ENCODE assay signal across 23 cellular contexts in the genomic region with DNA sequence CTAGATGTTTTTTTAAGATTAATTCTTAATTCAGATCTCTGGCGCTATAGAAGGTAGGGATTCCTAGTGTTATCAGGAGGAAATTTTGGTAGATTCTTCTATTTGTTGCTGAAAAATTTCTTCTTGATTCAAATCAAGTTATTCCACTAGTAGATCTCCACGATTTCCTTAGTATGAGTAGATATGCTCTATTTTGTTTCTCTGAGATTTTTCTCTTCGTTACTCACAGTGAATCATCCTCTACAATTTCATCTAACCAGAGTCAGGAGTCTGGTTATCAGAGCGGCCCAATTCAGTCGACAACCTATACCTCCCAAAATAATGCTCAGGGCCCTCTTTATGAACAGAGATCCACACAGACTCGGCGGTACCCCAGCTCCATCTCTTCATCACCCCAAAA. TPM values are rescaled to one million over a fixed set of nuclear protein-coding genes. Genes with fewer than 3 reads are reported as not detected.
DNase-seq lines count a peak whose midpoint lies in the region; ATAC-seq and TF ChIP-seq lines count a peak whose summit lies in the region.
"Had no signal": no experiment of that assay in that cellular context is flagged by ENCODE, and none has a peak within 500 bp of the region (broad histone marks: within the 10 kb centered on the region; RNA-seq: fewer than 3 reads in every experiment).

No MANE protein-coding gene starts in this region.

- no peak overlapping the region for H3K4me3 Mint-ChIP-seq in activated T-cell treated with anti-CD3 and anti-CD28 coated beads, Interleukin-2, amount 50 U/mL, for 24 hours
- no peak overlapping the region for H3K4me3 Mint-ChIP-seq in activated T-cell treated with anti-CD3 and anti-CD28 coated beads, Interleukin-2, amount 50 U/mL, for 4 hours
- H3K4me3 Mint-ChIP-seq in HFFc6 (no peak overlapping the region), endothelial cell (ENCODE audit: unreplicated experiment) (peak overlapping the region; percentile 28)

- no peak overlapping the region for H3K4me3 ChIP-seq in ACC112 (ENCODE audit: low read depth, low read length)
- H3K4me3 ChIP-seq: K562, SJCRH30 had no signal

- peak overlapping the region; percentile 13; the same call in 1 of the 2 replicates for H3K27ac ChIP-seq in ACC112 (ENCODE audit: low read depth, low read length)
- H3K27ac ChIP-seq: C4-2B, SJCRH30 had no signal

- peaks cover 66% of the 10 kb centered on the region for H3K36me3 ChIP-seq in ACC112 (ENCODE audit: insufficient read depth, low read length)

- no peaks in the 10 kb centered on the region for H3K4me1 ChIP-seq in ACC112 (ENCODE audit: control insufficient read depth, insufficient read depth, low read length, unreplicated experiment)
- H3K4me1 ChIP-seq: SJCRH30 had no signal

- ATAC-seq in activated T-cell treated with anti-CD3 and anti-CD28 coated beads, Interleukin-2, amount 50 U/mL, for 4 hours = no peak
- no peak for ATAC-seq in HG03139 (IDR thresholded peaks at IDR 0.05; ENCODE audit: unreplicated experiment)
- ATAC-seq in HG02588 (IDR thresholded peaks at IDR 0.05; ENCODE audit: unreplicated experiment) = no peak
- ATAC-seq: HCT116, K562, Panc1 had no signal

- H3K9me3 Mint-ChIP-seq in activated T-cell treated with anti-CD3 and anti-CD28 coated beads, Interleukin-2, amount 50 U/mL, for 24 hours = no peaks in the 10 kb centered on the region
- H3K9me3 Mint-ChIP-seq in activated T-cell treated with anti-CD3 and anti-CD28 coated beads, Interleukin-2, amount 50 U/mL, for 4 hours = no peaks in the 10 kb centered on the region
- H3K9me3 Mint-ChIP-seq in HFFc6 = no peaks in the 10 kb centered on the region
- no peaks in the 10 kb centered on the region for H3K9me3 Mint-ChIP-seq in endothelial cell (ENCODE audit: unreplicated experiment)

- no peaks in the 10 kb centered on the region for H3K27me3 Mint-ChIP-seq in activated T-cell treated with anti-CD3 and anti-CD28 coated beads, Interleukin-2, amount 50 U/mL, for 24 hours
- H3K27me3 Mint-ChIP-seq in activated T-cell treated with anti-CD3 and anti-CD28 coated beads, Interleukin-2, amount 50 U/mL, for 4 hours (ENCODE audit: low read depth) = no peaks in the 10 kb centered on the region
- H3K27me3 Mint-ChIP-seq in HFFc6 (ENCODE audit: insufficient read depth) (no peaks in the 10 kb centered on the region), endothelial cell (ENCODE audit: unreplicated experiment) (no peaks in the 10 kb centered on the region)

- no peak for DNase-seq in activated T-cell treated with anti-CD3 and anti-CD28 coated beads, Interleukin-2, amount 50 U/mL, for 24 hours
- no peak for DNase-seq in activated T-cell treated with anti-CD3 and anti-CD28 coated beads, Interleukin-2, amount 50 U/mL, for 4 hours
- DNase-seq in HFFc6 (no peak), endothelial cell (ENCODE audit: low spot score) (no peak), KG1 (lab: John Stamatoyannopoulos, UW) (no peak)
- DNase-seq: EL, NCI-H1105, NCI-H1694, NCI-H2081, NCI-H2171, NCI-H345, NCI-H524, NCI-H82, SJCRH30 had no signal

- H3K27me3 ChIP-seq in ACC112 (ENCODE audit: insufficient read depth, low read length) = no peaks in the 10 kb centered on the region
- H3K27me3 ChIP-seq: SJCRH30 had no signal

- no peaks in the 10 kb centered on the region for H3K4me1 Mint-ChIP-seq in activated T-cell treated with anti-CD3 and anti-CD28 coated beads, Interleukin-2, amount 50 U/mL, for 24 hours (ENCODE audit: low read depth)
- no peaks in the 10 kb centered on the region for H3K4me1 Mint-ChIP-seq in activated T-cell treated with anti-CD3 and anti-CD28 coated beads, Interleukin-2, amount 50 U/mL, for 4 hours (ENCODE audit: low read depth)
- H3K4me1 Mint-ChIP-seq in HFFc6 (ENCODE audit: low read depth) (peaks cover 7% of the 10 kb centered on the region), endothelial cell (ENCODE audit: unreplicated experiment) (peaks cover 2% of the 10 kb centered on the region)

- TF ChIP-seq CTCF in HFFc6 (IDR thresholded peaks at IDR 0.05) (no peak), endothelial cell (IDR thresholded peaks at IDR 0.05; ENCODE audit: unreplicated experiment) (no peak)

- H2AFZ ChIP-seq in ACC112 (ENCODE audit: low read length, unreplicated experiment) = no peak overlapping the region

- H3K79me2 ChIP-seq in ACC112 (ENCODE audit: control insufficient read depth, insufficient read depth, low read length, unreplicated experiment) = peaks cover 2% of the 10 kb centered on the region

- H3K36me3 Mint-ChIP-seq in activated T-cell treated with anti-CD3 and anti-CD28 coated beads, Interleukin-2, amount 50 U/mL, for 24 hours (ENCODE audit: low read depth) = peaks cover 100% of the 10 kb centered on the region
- peaks cover 59% of the 10 kb centered on the region for H3K36me3 Mint-ChIP-seq in activated T-cell treated with anti-CD3 and anti-CD28 coated beads, Interleukin-2, amount 50 U/mL, for 4 hours (ENCODE audit: insufficient read depth)
- H3K36me3 Mint-ChIP-seq in HFFc6 (ENCODE audit: low read depth) (peaks cover 48% of the 10 kb centered on the region), endothelial cell (ENCODE audit: low read depth, unreplicated experiment) (peaks cover 51% of the 10 kb centered on the region)

- H3K27ac Mint-ChIP-seq in activated T-cell treated with anti-CD3 and anti-CD28 coated beads, Interleukin-2, amount 50 U/mL, for 24 hours = peak overlapping the region; percentile 69
- H3K27ac Mint-ChIP-seq in HFFc6 = peak overlapping the region; percentile 42
- H3K27ac Mint-ChIP-seq in endothelial cell (ENCODE audit: unreplicated experiment) = no peak overlapping the region

RNA-seq across cellular contexts. Expression of gene HAX1, which starts 18.8 kb away (rescaled TPM):
- 100 to 1,000 TPM; 131 to 178 (median 157) TPM for total RNA-seq in activated T-cell treated with anti-CD3 and anti-CD28 coated beads, Interleukin-2, amount 50 U/mL, for 4 hours
- 100 to 1,000 TPM; 107 to 119 (median 110) TPM for total RNA-seq in HFFc6 (2021; fragmentation: NEBNext Ultra II Directional; extraction: Animal tissue kit (Norgen Biotek cat#: 25700))
- 57.1 TPM for total RNA-seq in endothelial cell (ENCODE audit: unreplicated experiment)

RNA-seq across cellular contexts. Expression of gene UBAP2L, which starts 32.9 kb away (rescaled TPM):
- 100 to 1,000 TPM; 299 to 328 (median 318) TPM for total RNA-seq in activated T-cell treated with anti-CD3 and anti-CD28 coated beads, Interleukin-2, amount 50 U/mL, for 4 hours
- total RNA-seq in HFFc6 (2021; fragmentation: NEBNext Ultra II Directional; extraction: Animal tissue kit (Norgen Biotek cat#: 25700)) = 100 to 1,000 TPM; 197 to 257 (median 227) TPM
- total RNA-seq in endothelial cell (ENCODE audit: unreplicated experiment) = 243 TPM

RNA-seq across cellular contexts. Expression of gene CFAP141, which starts 47.5 kb away (rescaled TPM):
- not detected for total RNA-seq in activated T-cell treated with anti-CD3 and anti-CD28 coated beads, Interleukin-2, amount 50 U/mL, for 4 hours
- not detected for total RNA-seq in HFFc6 (2021; fragmentation: NEBNext Ultra II Directional; extraction: Animal tissue kit (Norgen Biotek cat#: 25700))
- total RNA-seq in endothelial cell (ENCODE audit: unreplicated experiment) = not detected
- total RNA-seq: A172, H1, K562, SJCRH30 had no signal
